ENCODE assay signal across 1 cellular context in genomic region chr17:68019336-68019674, GRCh38.
A peak's percentile ranks its signal among the peaks of the same experiment; 100 is the strongest.
TF ChIP-seq lines count a peak whose summit lies in the region.

No MANE protein-coding gene starts in this region.

TF ChIP-seq in HepG2, 621 proteins besides CTCF, POLR2A, EP300 and RAD21 (continues in another document):
- TF ChIP-seq ZNF841 (CRISPR knock-in tag; IDR thresholded peaks at IDR 0.05; ENCODE audit: borderline replicate concordance) (no peak), NCOA5 (CRISPR knock-in tag; IDR thresholded peaks at IDR 0.05) (no peak), ZNF263 (CRISPR knock-in tag; IDR thresholded peaks at IDR 0.05) (no peak), ZMAT5 (CRISPR knock-in tag; IDR thresholded peaks at IDR 0.05; ENCODE audit: borderline replicate concordance, low read depth) (no peak), SRSF1 (optimal IDR thresholded peaks at IDR 0.05; ENCODE audit: low read depth, low read length) (no peak), PRDM15 (CRISPR knock-in tag; IDR thresholded peaks at IDR 0.05) (0 out of 2 replicates have a peak, but pooled peaks have one; percentile 5), MLXIP (CRISPR knock-in tag; IDR thresholded peaks at IDR 0.05; ENCODE audit: borderline replicate concordance) (0 out of 2 replicates have a peak, but pooled peaks have one; percentile 2), CSRNP2 (CRISPR knock-in tag; conservative IDR thresholded peaks at IDR 0.05; ENCODE audit: low read depth) (no peak), ZNF33B (CRISPR knock-in tag; IDR thresholded peaks at IDR 0.05) (no peak), RARG (CRISPR knock-in tag; IDR thresholded peaks at IDR 0.05; ENCODE audit: low read depth) (no peak), SRSF4 (IDR thresholded peaks at IDR 0.05; ENCODE audit: low read depth, low read length, poor library complexity, severe bottlenecking) (no peak), RXRB (CRISPR knock-in tag; IDR thresholded peaks at IDR 0.05; ENCODE audit: borderline replicate concordance) (no peak), ELF4 (CRISPR knock-in tag; IDR thresholded peaks at IDR 0.05; ENCODE audit: borderline replicate concordance) (no peak), ZMYM3 (CRISPR knock-in tag; IDR thresholded peaks at IDR 0.05) (no peak), ZFP91 (CRISPR knock-in tag; IDR thresholded peaks at IDR 0.05; ENCODE audit: borderline replicate concordance) (no peak), ZNF124 (CRISPR knock-in tag; IDR thresholded peaks at IDR 0.05) (no peak), FOSL1 (CRISPR knock-in tag; IDR thresholded peaks at IDR 0.05; ENCODE audit: borderline replicate concordance) (no peak), ZNF256 (CRISPR knock-in tag; conservative IDR thresholded peaks at IDR 0.05) (no peak), ZFP62 (CRISPR knock-in tag; IDR thresholded peaks at IDR 0.05) (no peak), SP4 (CRISPR knock-in tag; IDR thresholded peaks at IDR 0.05) (no peak), ONECUT2 (CRISPR knock-in tag; IDR thresholded peaks at IDR 0.05) (0 out of 2 replicates have a peak, but pooled peaks have one; percentile 3), ZNF574 (CRISPR knock-in tag; IDR thresholded peaks at IDR 0.05) (no peak), ZBTB7A (CRISPR knock-in tag; IDR thresholded peaks at IDR 0.05) (no peak), CAMTA2 (CRISPR knock-in tag; IDR thresholded peaks at IDR 0.05; ENCODE audit: borderline replicate concordance) (no peak), MED1 (CRISPR knock-in tag; IDR thresholded peaks at IDR 0.05) (no peak), TEAD3 (CRISPR knock-in tag; optimal IDR thresholded peaks at IDR 0.05; ENCODE audit: borderline replicate concordance) (no peak), DMAP1 (CRISPR knock-in tag; IDR thresholded peaks at IDR 0.05) (no peak), ZNF878 (CRISPR knock-in tag; IDR thresholded peaks at IDR 0.05) (no peak), ZNF562 (CRISPR knock-in tag; IDR thresholded peaks at IDR 0.05; ENCODE audit: borderline replicate concordance) (no peak), MATR3 (CRISPR knock-in tag; IDR thresholded peaks at IDR 0.05) (no peak), THAP7 (CRISPR knock-in tag; IDR thresholded peaks at IDR 0.05) (no peak), HOXA5 (CRISPR knock-in tag; IDR thresholded peaks at IDR 0.05) (no peak), DR1 (CRISPR knock-in tag; IDR thresholded peaks at IDR 0.05) (no peak), PCBP1 (IDR thresholded peaks at IDR 0.05; ENCODE audit: borderline replicate concordance, low read depth, low read length) (no peak), ZNF816 (CRISPR knock-in tag; IDR thresholded peaks at IDR 0.05; ENCODE audit: borderline replicate concordance) (0 out of 2 replicates have a peak, but pooled peaks have one; percentile 2), ZNF460 (CRISPR knock-in tag; IDR thresholded peaks at IDR 0.05; ENCODE audit: borderline replicate concordance) (0 out of 2 replicates have a peak, but pooled peaks have one; percentile 6), HINFP (CRISPR knock-in tag; IDR thresholded peaks at IDR 0.05; ENCODE audit: low read depth) (no peak), ZMYM2 (CRISPR knock-in tag; IDR thresholded peaks at IDR 0.05) (peak; percentile 33; the same call in 1 of the 2 replicates), HMGXB4 (CRISPR knock-in tag; IDR thresholded peaks at IDR 0.05; ENCODE audit: borderline replicate concordance in 1 of 2, low read depth in 1 of 2) (no peak), TBX3 (IDR thresholded peaks at IDR 0.05; ENCODE audit: borderline replicate concordance) (no peak), FOXK2 (IDR thresholded peaks at IDR 0.05) (no peak), DDIT3 (CRISPR knock-in tag; IDR thresholded peaks at IDR 0.05) (no peak), HES4 (CRISPR knock-in tag; IDR thresholded peaks at IDR 0.05; ENCODE audit: borderline replicate concordance) (no peak), ZNF275 (CRISPR knock-in tag; IDR thresholded peaks at IDR 0.05; ENCODE audit: borderline replicate concordance) (no peak), ZNF274 (CRISPR knock-in tag; IDR thresholded peaks at IDR 0.05) (no peak)
